ENCODE assay signal across 19 cellular contexts in genomic region chr22:29078036-29078868, GRCh38. TPM values are rescaled to one million over a fixed set of nuclear protein-coding genes. Genes with fewer than 3 reads are reported as not detected.
A peak's percentile ranks its signal among the peaks of the same experiment; 100 is the strongest.
DNase-seq lines count a peak whose midpoint lies in the region; ATAC-seq, FAIRE-seq and TF ChIP-seq lines count a peak whose summit lies in the region.
"Had no signal": no experiment of that assay in that cellular context is flagged by ENCODE, and none has a peak within 500 bp of the region (broad histone marks: within the 10 kb centered on the region; RNA-seq: fewer than 3 reads in every experiment).

No MANE protein-coding gene starts in this region.

- H3K36me3 ChIP-seq in DND-41 (ENCODE audit: insufficient read depth, low read length): peaks cover 6% of the 10 kb centered on the region; the same call in 1 of the 2 replicates
- H3K36me3 ChIP-seq in Loucy (ENCODE audit: insufficient read depth, low read length): no peaks in the 10 kb centered on the region
- H3K36me3 ChIP-seq in GM12878 (ENCODE audit: control insufficient read depth in 2 of 2, insufficient read depth in 2 of 2, low read length in 1 of 2): no peaks in the 10 kb centered on the region
- H3K36me3 ChIP-seq: BLaER1 treated with 17β-estradiol and CSF1 and Interleukin-3, amounts not matched to agents 10 nM and 100 nM had no signal

- TF ChIP-seq CTCF in DND-41 (IDR thresholded peaks at IDR 0.05; ENCODE audit: borderline replicate concordance, extremely low read depth, low read length, poor library complexity, severe bottlenecking) (peak; percentile 57), Loucy (conservative IDR thresholded peaks at IDR 0.05; ENCODE audit: low read length) (peak; percentile 42), GM12878 (IDR thresholded peaks at IDR 0.05 in 2 of 3, conservative IDR thresholded peaks at IDR 0.05 in 1 of 3; ENCODE audit: control insufficient read depth in 2 of 3, extremely low read depth in 1 of 3, insufficient read depth in 1 of 3, low read depth in 3 of 3, low read length in 3 of 3) (no peak), retinal pigment epithelial cell (conservative IDR thresholded peaks at IDR 0.05; ENCODE audit: low read depth, low read length) (peak; percentile 7)

- no peak for TF ChIP-seq EP300 in GM12878 (IDR thresholded peaks at IDR 0.05; ENCODE audit: borderline replicate concordance in 1 of 2, control insufficient read depth in 1 of 2, low read depth in 2 of 2, low read length in 2 of 2)

- 0 out of 2 replicates have a peak, but pooled peaks cover 3% of the 10 kb centered on the region for H4K20me1 ChIP-seq in DND-41 (ENCODE audit: insufficient read depth, low read length)
- H4K20me1 ChIP-seq in Loucy (ENCODE audit: insufficient read depth, low read length, poor library complexity, severe bottlenecking): no peaks in the 10 kb centered on the region
- no peaks in the 10 kb centered on the region for H4K20me1 ChIP-seq in GM12878 (ENCODE audit: control insufficient read depth, insufficient read depth)

- SMC1A ChIA-PET in GM12878 (lab: Charles Lee; ENCODE audit: uncharacterized antibody, unreplicated experiment): interaction anchor here (1.5 to 2.1 kb wide), 2 partner anchors 167 to 230 kb away, joined by 4 read pairs; no protein-coding TSS in a partner anchor

- no peak for TF ChIP-seq POLR2A in GM12878 (IDR thresholded peaks at IDR 0.05; ENCODE audit: low read depth, low read length)

- RAD21 ChIA-PET in GM12878 (lab: Charles Lee; ENCODE audit: unreplicated experiment): interaction anchor here (0.6 to 1.7 kb wide), 4 partner anchors 76 to 195 kb away, joined by 3 to 4 read pairs (median 4); partner anchors contain the start of gene ZNRF3

- H2AFZ ChIP-seq in DND-41 (ENCODE audit: low read depth, low read length): 0 out of 2 replicates have a peak overlapping the region, but pooled peaks have one; percentile 5
- H2AFZ ChIP-seq in Loucy (ENCODE audit: low read length): no peak overlapping the region
- H2AFZ ChIP-seq in GM12878 (ENCODE audit: control insufficient read depth, low read depth, low read length): no peak overlapping the region

- peak overlapping the region; percentile 95 for H3K27ac ChIP-seq in DND-41 (ENCODE audit: low read length)
- no peak overlapping the region for H3K27ac ChIP-seq in GM12878 (ENCODE audit: control insufficient read depth, insufficient read depth)
- H3K27ac ChIP-seq: BLaER1 treated with 17β-estradiol and CSF1 and Interleukin-3, amounts not matched to agents 10 nM and 100 nM had no signal

- DNase-seq in DND-41 (peak; percentile 69), GM12878 (ENCODE audit: low read depth, low spot score) (no peak), retinal pigment epithelial cell (ENCODE audit: low read depth) (no peak), SK-N-DZ (ENCODE audit: low spot score) (no peak), mesenteric fat pad (ENCODE audit: low spot score) (no peak)
- DNase-seq in effector CD8-positive, alpha-beta T cell (lab: John Stamatoyannopoulos, UW): no peak
- DNase-seq: activated CD8-positive, alpha-beta memory T cell treated with anti-CD3 and anti-CD28 coated beads, Interleukin-2, amount 50 U/mL, for 48 hours; activated naive CD4-positive, alpha-beta T cell; dermis blood vessel endothelial cell; EL; Kasumi-1; naive B cell; NK-92 treated with Interleukin-12 subunit alpha and Interleukin-12 subunit beta, amount 100 ng/mL, for 24 hours had no signal

- BruUV-seq in GM12878 (replicated peaks; lab: Mats Ljungman, UMichigan): no TSS peak

- POLR2A ChIA-PET in GM12878 (lab: Charles Lee): interaction anchor here (0.6 kb wide), 2 partner anchors 42 to 107 kb away, joined by 3 read pairs; no protein-coding TSS in a partner anchor

- peaks cover 93% of the 10 kb centered on the region for H3K4me1 ChIP-seq in DND-41 (ENCODE audit: insufficient read depth, low read length)
- peaks cover 51% of the 10 kb centered on the region for H3K4me1 ChIP-seq in Loucy (ENCODE audit: insufficient read depth, low read length, poor library complexity, severe bottlenecking)
- no peaks in the 10 kb centered on the region for H3K4me1 ChIP-seq in GM12878 (ENCODE audit: control insufficient read depth, insufficient read depth, low read length)

- H3K4me2 ChIP-seq in DND-41 (ENCODE audit: insufficient read depth, low read length) (peak overlapping the region; percentile 42), Loucy (ENCODE audit: low read depth, low read length, poor library complexity, severe bottlenecking) (peak overlapping the region; percentile 52), GM12878 (ENCODE audit: control insufficient read depth, insufficient read depth) (no peak overlapping the region)
- H3K4me2 ChIP-seq: BLaER1 treated with 17β-estradiol and CSF1 and Interleukin-3, amounts not matched to agents 10 nM and 100 nM had no signal

- H3K79me2 ChIP-seq in DND-41 (ENCODE audit: insufficient read depth, low read length) (peaks cover 74% of the 10 kb centered on the region), Loucy (ENCODE audit: insufficient read depth, low read length) (no peaks in the 10 kb centered on the region), GM12878 (ENCODE audit: control insufficient read depth, insufficient read depth, low read length) (no peaks in the 10 kb centered on the region)

- no peak for TF ChIP-seq RAD21 in GM12878 (IDR thresholded peaks at IDR 0.05; ENCODE audit: insufficient read depth, low read depth, low read length)

- H3K9me3 ChIP-seq in DND-41 (ENCODE audit: insufficient read depth, low read length, severe bottlenecking) (no peaks in the 10 kb centered on the region), Loucy (ENCODE audit: insufficient read depth, low read depth, low read length) (no peaks in the 10 kb centered on the region), GM12878 (replicated peaks; ENCODE audit: control insufficient read depth, insufficient read depth, low read length) (no peaks in the 10 kb centered on the region)
- H3K9me3 ChIP-seq: BLaER1 treated with 17β-estradiol and CSF1 and Interleukin-3, amounts not matched to agents 10 nM and 100 nM had no signal

- H3K9ac ChIP-seq in DND-41 (ENCODE audit: low read depth, low read length) (peak overlapping the region; percentile 56), Loucy (ENCODE audit: low read depth, low read length, poor library complexity, severe bottlenecking) (no peak overlapping the region), GM12878 (ENCODE audit: control insufficient read depth, insufficient read depth, low read length) (no peak overlapping the region)
- H3K9ac ChIP-seq: BLaER1 treated with 17β-estradiol and CSF1 and Interleukin-3, amounts not matched to agents 10 nM and 100 nM had no signal

- peaks cover 14% of the 10 kb centered on the region for H3F3A ChIP-seq in Loucy (ENCODE audit: low read depth)

- H3K9me2 ChIP-seq in Loucy (replicated peaks; ENCODE audit: low read depth, low read length): no peaks in the 10 kb centered on the region

- 32% methylated on average over 6 of the region's 6 CpGs for WGBS in GM12878 (ENCODE audit: insufficient coverage, insufficient replicate concordance, low lambda C conversion rate, missing lambda C conversion rate)

- H3K27me3 ChIP-seq in DND-41 (ENCODE audit: insufficient read depth, low read length, poor library complexity) (no peaks in the 10 kb centered on the region), Loucy (ENCODE audit: insufficient read depth, low read length, poor library complexity, severe bottlenecking) (no peaks in the 10 kb centered on the region), GM12878 (replicated peaks in 1 of 2; ENCODE audit: control insufficient read depth in 2 of 2, insufficient read depth in 2 of 2, low read length in 1 of 2) (peaks cover 5 to 15% of the 10 kb centered on the region in 2 experiments)

- intact Hi-C loops in GM12878 (cut with micrococcal nuclease; ENCODE audit: unreplicated experiment): loop anchor here (5.0 kb wide), 2 partner anchors 74 to 124 kb away; no protein-coding TSS in a partner anchor

- peak; percentile 76 for ATAC-seq in DND-41 (ENCODE audit: insufficient read depth, low read depth)
- ATAC-seq in GM12878: no peak
- no peak for ATAC-seq in HG02763 (IDR thresholded peaks at IDR 0.05; ENCODE audit: unreplicated experiment)
- ATAC-seq: activated CD4-positive, CD25-positive, alpha-beta regulatory T cell treated with anti-CD3 and anti-CD28 coated beads, Interleukin-2, amount 50 U/mL, for 24 hours had no signal

- in situ Hi-C loops in GM12878 (cut with MboI): no loop called here

- peak overlapping the region in 1 of 2 experiments; percentile 37; a peak in 2 of 4 replicates for H3K4me3 ChIP-seq in DND-41 (ENCODE audit: low read depth in 1 of 2, low read length in 2 of 2)
- no peak overlapping the region for H3K4me3 ChIP-seq in Loucy (ENCODE audit: low read length, poor library complexity, severe bottlenecking)
- H3K4me3 ChIP-seq in GM12878: no peak overlapping the region
- H3K4me3 ChIP-seq in retinal pigment epithelial cell (ENCODE audit: low read length): no peak overlapping the region
- H3K4me3 ChIP-seq: BLaER1 treated with 17β-estradiol and CSF1 and Interleukin-3, amounts not matched to agents 10 nM and 100 nM had no signal

- no peak for FAIRE-seq in GM12878 (lab: Jason Lieb, UNC)

- CTCF ChIA-PET in GM12878 (lab: Yijun Ruan, JAX): interaction anchor here (0.6 to 3.2 kb wide), 4 partner anchors 25 to 107 kb away, joined by 3 to 14 read pairs (median 4); no protein-coding TSS in a partner anchor

RNA-seq across cellular contexts. Expression of gene KREMEN1, which starts 5.4 kb away (rescaled TPM):
- 1.3 TPM in 2 replicates for total RNA-seq in GM12878 (2013; cell fraction: nucleolus; rRNA removed)
- 0.17 and 0.27 TPM in 2 replicates for total RNA-seq in GM12878 (2014; rRNA removed)
- total RNA-seq in GM12878 (2014; rRNA removed; fragmentation: Illumina TruSeq; extraction: Trizol): 0.13 and 0.14 TPM in 2 replicates
- 0.40 and 0.46 TPM in 2 replicates for total RNA-seq in GM12878 (2021)
- polyA plus RNA-seq in GM12878 (2011; ENCODE audit: low read depth): 0.21 TPM
- 1.8 and 2.5 TPM in 2 replicates for polyA plus RNA-seq in GM12878 (2011; rRNA removed)
- 3.0 and 3.5 TPM in 2 replicates for polyA plus RNA-seq in GM12878 (2011; cell fraction: cytosol; rRNA removed)
- 1.2 and 2.0 TPM in 2 replicates for polyA plus RNA-seq in GM12878 (2011; cell fraction: nucleus; rRNA removed)
- polyA plus RNA-seq in GM12878 (2012): 0.27 and 0.47 TPM in 2 replicates
- polyA plus RNA-seq in GM12878 (2014; fragmentation: Illumina TruSeq; extraction: Trizol): 0.05 and 0.59 TPM in 2 replicates
- under 1 TPM; 0.10 to 0.11 TPM for polyA plus RNA-seq in GM12878 (2014; fragmentation: Nextera tagmentation; extraction: Ambion mirVana)
- 0.37 and 0.74 TPM in 2 replicates for polyA plus RNA-seq in GM12878 (2014; rRNA removed)
- polyA plus RNA-seq in GM12878 (2016; fragmentation: Nextera tagmentation; extraction: Ambion mirVana): under 1 TPM in 1 of 2 experiments, not detected in 1; 0.20 TPM
- polyA minus RNA-seq in GM12878 (2011; rRNA and poly(A)+ RNA removed): 4.3 and 5.2 TPM in 2 replicates
- polyA minus RNA-seq in GM12878 (2011; cell fraction: cytosol; rRNA and poly(A)+ RNA removed): 1.9 and 2.7 TPM in 2 replicates
- polyA minus RNA-seq in GM12878 (2011; cell fraction: nucleus; rRNA and poly(A)+ RNA removed): 1.2 and 2.2 TPM in 2 replicates
- polyA plus RNA-seq in SK-N-DZ (2014; cell fraction: cytosol; rRNA removed): 18.3 and 20.8 TPM in 2 replicates
- polyA plus RNA-seq in SK-N-DZ (2014; cell fraction: nucleus; rRNA removed): 5.4 and 7.3 TPM in 2 replicates
- 10.6 TPM for total RNA-seq in mesenteric fat pad
- total RNA-seq: T-helper 1 cell treated with Interleukin-12 subunit alpha and Interleukin-12 subunit beta and Interleukin-4 antibody, amounts not matched to agents 30 ng/mL and 1 ng/mL, for 36 hours had no signal

RNA-seq across cellular contexts. Expression of gene C22orf31, which starts 16.6 kb away (rescaled TPM):
- not detected in 2 replicates for total RNA-seq in GM12878 (2013; cell fraction: nucleolus; rRNA removed)
- not detected in 2 replicates for total RNA-seq in GM12878 (2014; rRNA removed)
- total RNA-seq in GM12878 (2014; rRNA removed; fragmentation: Illumina TruSeq; extraction: Trizol): not detected in 2 replicates
- not detected in 2 replicates for total RNA-seq in GM12878 (2021)
- not detected for polyA plus RNA-seq in GM12878 (2011; ENCODE audit: low read depth)
- polyA plus RNA-seq in GM12878 (2011; rRNA removed): not detected in 2 replicates
- 0.06 TPM in 1 of 2 replicates, not detected in the other for polyA plus RNA-seq in GM12878 (2011; cell fraction: cytosol; rRNA removed)
- polyA plus RNA-seq in GM12878 (2011; cell fraction: nucleus; rRNA removed): not detected in 2 replicates
- polyA plus RNA-seq in GM12878 (2012): not detected in 2 replicates
- not detected in 2 replicates for polyA plus RNA-seq in GM12878 (2014; fragmentation: Illumina TruSeq; extraction: Trizol)
- polyA plus RNA-seq in GM12878 (2014; fragmentation: Nextera tagmentation; extraction: Ambion mirVana): not detected
- polyA plus RNA-seq in GM12878 (2014; rRNA removed): not detected in 2 replicates
- polyA plus RNA-seq in GM12878 (2016; fragmentation: Nextera tagmentation; extraction: Ambion mirVana): not detected
- not detected in 2 replicates for polyA minus RNA-seq in GM12878 (2011; rRNA and poly(A)+ RNA removed)
- polyA minus RNA-seq in GM12878 (2011; cell fraction: cytosol; rRNA and poly(A)+ RNA removed): not detected in 2 replicates
- not detected in 2 replicates for polyA minus RNA-seq in GM12878 (2011; cell fraction: nucleus; rRNA and poly(A)+ RNA removed)
- not detected in 2 replicates for polyA plus RNA-seq in SK-N-DZ (2014; cell fraction: cytosol; rRNA removed)
- polyA plus RNA-seq in SK-N-DZ (2014; cell fraction: nucleus; rRNA removed): not detected in 2 replicates
- not detected for total RNA-seq in mesenteric fat pad
- total RNA-seq: dermis blood vessel endothelial cell; T-helper 1 cell treated with Interleukin-12 subunit alpha and Interleukin-12 subunit beta and Interleukin-4 antibody, amounts not matched to agents 30 ng/mL and 1 ng/mL, for 36 hours had no signal
- polyA plus RNA-seq: fibroblast of lung had no signal

Comparison
In these comparisons a context has a peak if more than half of its experiments do, and no peak if none do; other contexts are left out.
1. CTCF ChIP-seq: peak in DND-41 (single experiment), Loucy (single experiment) and retinal pigment epithelial cell (single experiment); none in GM12878 (0 of 3).